21 cellular contexts compared by ENCODE assay signal in the genomic region with DNA sequence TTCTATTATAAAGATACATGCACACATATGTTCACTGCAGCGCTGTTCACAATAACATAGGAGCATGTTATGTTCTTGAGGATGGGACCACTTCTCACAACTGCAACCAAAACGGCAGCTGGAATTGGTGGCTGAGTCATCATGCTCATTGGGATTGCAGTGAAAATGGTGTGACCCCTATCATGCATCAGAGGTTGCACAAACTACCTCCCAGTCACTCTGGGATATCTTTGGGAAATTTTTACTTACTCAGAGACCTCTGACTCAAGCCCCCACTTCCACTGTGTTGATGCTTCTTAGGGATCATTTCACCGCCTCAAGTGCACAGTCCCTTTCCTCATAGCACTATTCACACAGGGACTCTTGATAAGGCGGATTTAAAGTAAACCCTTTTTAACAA.
DNase-seq lines count a peak whose midpoint lies in the region; ATAC-seq and TF ChIP-seq lines count a peak whose summit lies in the region.
"Had no signal": no experiment of that assay in that cellular context is flagged by ENCODE, and none has a peak within 500 bp of the region (broad histone marks: within the 10 kb centered on the region; RNA-seq: fewer than 3 reads in every experiment).

No MANE protein-coding gene starts in this region.

- H3K4me2 ChIP-seq in trophoblast cell (ENCODE audit: low read length): no peak overlapping the region
- H3K4me2 ChIP-seq: A549, BLaER1 had no signal

- no peak overlapping the region for H3K27ac Mint-ChIP-seq in natural killer cell treated with Interleukin-12 subunit alpha and Interleukin-12 subunit beta and Interleukin-15 and Interleukin-18, amount 100 ng/mL, for 72 hours
- no peak overlapping the region for H3K27ac Mint-ChIP-seq in HFFc6
- H3K27ac Mint-ChIP-seq: CD4-positive, alpha-beta memory T cell had no signal

- no peak overlapping the region for H3K4ac ChIP-seq in trophoblast cell (ENCODE audit: low read depth, low read length)

- no peak overlapping the region for H2BK120ac ChIP-seq in trophoblast cell (ENCODE audit: insufficient read depth, low read length, poor library complexity)

- H4K91ac ChIP-seq in trophoblast cell (ENCODE audit: low read depth, low read length): no peak overlapping the region

- no peak overlapping the region for H4K8ac ChIP-seq in trophoblast cell (ENCODE audit: low read depth, low read length)

- no peaks in the 10 kb centered on the region for H3K9me3 Mint-ChIP-seq in natural killer cell treated with Interleukin-12 subunit alpha and Interleukin-12 subunit beta and Interleukin-15 and Interleukin-18, amount 100 ng/mL, for 72 hours
- peaks cover 7% of the 10 kb centered on the region for H3K9me3 Mint-ChIP-seq in HFFc6

- H3K9me3 ChIP-seq in trophoblast cell (ENCODE audit: insufficient read depth, low read depth, low read length): peaks cover 3% of the 10 kb centered on the region
- H3K9me3 ChIP-seq: A549 had no signal

- no peaks in the 10 kb centered on the region for H3K79me2 ChIP-seq in trophoblast cell (ENCODE audit: control insufficient read depth, insufficient read depth, low read length, poor library complexity)

- no peak overlapping the region for H3K18ac ChIP-seq in trophoblast cell (ENCODE audit: low read length)

- no peak overlapping the region for H2AFZ ChIP-seq in trophoblast cell (ENCODE audit: insufficient read depth, low read length, poor library complexity)

- ATAC-seq in natural killer cell treated with Interleukin-12 subunit alpha and Interleukin-12 subunit beta and Interleukin-15 and Interleukin-18, amount 100 ng/mL, for 72 hours: no peak
- no peak for ATAC-seq in HG03442 (IDR thresholded peaks at IDR 0.05; ENCODE audit: unreplicated experiment)
- ATAC-seq: A549 had no signal

- no peak overlapping the region for H2AK5ac ChIP-seq in trophoblast cell (ENCODE audit: low read length)

- H3K4me3 ChIP-seq in fibroblast of mammary gland (ENCODE audit: control insufficient read depth, low read depth, low read length) (no peak overlapping the region), trophoblast cell (ENCODE audit: low read depth, low read length) (no peak overlapping the region)
- H3K4me3 ChIP-seq: A549, BLaER1 had no signal

- POLR2A ChIA-PET in GM10248 (lab: Yijun Ruan, JAX): no interaction called here

- no peak for TF ChIP-seq CTCF in fibroblast of mammary gland (conservative IDR thresholded peaks at IDR 0.05; ENCODE audit: control insufficient read depth, insufficient read depth, low read depth, low read length)
- no peak for TF ChIP-seq CTCF in GM10248 (IDR thresholded peaks at IDR 0.05; ENCODE audit: control extremely low read depth, extremely low read depth, low read depth, missing control alignments)
- TF ChIP-seq CTCF in HFFc6 (IDR thresholded peaks at IDR 0.05): no peak

- peaks cover 0 to 3% of the 10 kb centered on the region in 2 experiments for H3K4me1 ChIP-seq in trophoblast cell (ENCODE audit: control insufficient read depth in 1 of 2, insufficient read depth in 2 of 2, low read length in 2 of 2)

- DNase-seq in ELR (ENCODE audit: low read depth): peak; percentile 74
- DNase-seq in RPMI7951 (ENCODE audit: low read depth): peak; percentile 27
- peak; percentile 93 for DNase-seq in fibroblast of mammary gland (ENCODE audit: low read depth)
- peak; percentile 53 to 58 for DNase-seq in trophoblast cell
- DNase-seq in GM10248 (ENCODE audit: extremely low spot score): no peak
- DNase-seq in natural killer cell treated with Interleukin-12 subunit alpha and Interleukin-12 subunit beta and Interleukin-15 and Interleukin-18, amount 100 ng/mL, for 72 hours (ENCODE audit: low spot score): no peak
- DNase-seq in HFFc6: no peak
- DNase-seq: CD4-positive, alpha-beta memory T cell; DMS153; Karpas-422; NCI-H1105 treated with DMSO at 0.1 percent for 48 hours; NCI-H1694 treated with DMSO at 0.1 percent for 48 hours; NCI-H510A; NCI-H748 treated with DMSO at 0.1 percent for 48 hours; OCI-M1; RPMI8226 had no signal

- peaks cover 0 to 2% of the 10 kb centered on the region in 2 experiments for H3K36me3 ChIP-seq in trophoblast cell (ENCODE audit: control insufficient read depth in 1 of 2, insufficient read depth in 2 of 2, low read length in 2 of 2)
- H3K36me3 ChIP-seq: BLaER1 had no signal

- no peak overlapping the region for H2BK5ac ChIP-seq in trophoblast cell (ENCODE audit: low read depth, low read length, poor library complexity)

- no peaks in the 10 kb centered on the region for H3K27me3 ChIP-seq in trophoblast cell (ENCODE audit: insufficient read depth, low read length)
- H3K27me3 ChIP-seq: BLaER1 had no signal

- no peaks in the 10 kb centered on the region for H3K36me3 Mint-ChIP-seq in natural killer cell treated with Interleukin-12 subunit alpha and Interleukin-12 subunit beta and Interleukin-15 and Interleukin-18, amount 100 ng/mL, for 72 hours
- peaks cover 8% of the 10 kb centered on the region for H3K36me3 Mint-ChIP-seq in HFFc6 (ENCODE audit: low read depth)
- H3K36me3 Mint-ChIP-seq: CD4-positive, alpha-beta memory T cell had no signal

- H3K9ac ChIP-seq in trophoblast cell (ENCODE audit: low read length): no peak overlapping the region
- H3K9ac ChIP-seq: BLaER1 had no signal

- CTCF ChIA-PET in GM10248 (lab: Yijun Ruan, JAX): no interaction called here

- H3K27me3 Mint-ChIP-seq in natural killer cell treated with Interleukin-12 subunit alpha and Interleukin-12 subunit beta and Interleukin-15 and Interleukin-18, amount 100 ng/mL, for 72 hours: peaks cover 8 to 14% of the 10 kb centered on the region in 2 donors
- no peaks in the 10 kb centered on the region; the same call in 1 of the 2 replicates for H3K27me3 Mint-ChIP-seq in HFFc6 (ENCODE audit: insufficient read depth)
- H3K27me3 Mint-ChIP-seq: IgD-negative memory B cell had no signal

- no peak overlapping the region for H2BK12ac ChIP-seq in trophoblast cell (ENCODE audit: low read length)

- no peak overlapping the region for H3K14ac ChIP-seq in trophoblast cell (ENCODE audit: low read length)

- no CpG with 5 or more reads among the region's 4 CpGs for WGBS in trophoblast cell (ENCODE audit: extremely low coverage, insufficient coverage, insufficient read length)

- no peak overlapping the region for H3K27ac ChIP-seq in trophoblast cell (ENCODE audit: low read depth, low read length)
- H3K27ac ChIP-seq: A549, BLaER1, HL-60 had no signal

- H3K4me1 Mint-ChIP-seq in natural killer cell treated with Interleukin-12 subunit alpha and Interleukin-12 subunit beta and Interleukin-15 and Interleukin-18, amount 100 ng/mL, for 72 hours (ENCODE audit: low read depth in 2 of 2): no peaks in the 10 kb centered on the region
- peaks cover 21% of the 10 kb centered on the region for H3K4me1 Mint-ChIP-seq in HFFc6 (ENCODE audit: low read depth)
- H3K4me1 Mint-ChIP-seq: CD4-positive, alpha-beta memory T cell; IgD-negative memory B cell had no signal

- H3K23ac ChIP-seq in trophoblast cell (ENCODE audit: low read length): no peak overlapping the region

- no peaks in the 10 kb centered on the region for H3K79me1 ChIP-seq in trophoblast cell (ENCODE audit: low read length)

- H3K4me3 Mint-ChIP-seq in natural killer cell treated with Interleukin-12 subunit alpha and Interleukin-12 subunit beta and Interleukin-15 and Interleukin-18, amount 100 ng/mL, for 72 hours: no peak overlapping the region
- H3K4me3 Mint-ChIP-seq in HFFc6: no peak overlapping the region
- H3K4me3 Mint-ChIP-seq: CD4-positive, alpha-beta memory T cell; IgD-negative memory B cell had no signal

- H4K12ac ChIP-seq in trophoblast cell (ENCODE audit: low read depth, low read length): no peak overlapping the region

Comparison
In these comparisons a context has a peak if more than half of its experiments do, and no peak if none do; other contexts are left out.
1. DNase-seq: peak in ELR (single experiment), RPMI7951 (single experiment), fibroblast of mammary gland (single experiment) and trophoblast cell (2 of 2); none in GM10248 (single experiment), natural killer cell treated with Interleukin-12 subunit alpha and Interleukin-12 subunit beta and Interleukin-15 and Interleukin-18, amount 100 ng/mL, for 72 hours (single experiment) and HFFc6 (single experiment).